In genomic region chr2:26075173-26075572, GRCh38 we compare ENCODE assay signal across 24 cellular contexts. TPM values are rescaled to one million over a fixed set of nuclear protein-coding genes. Genes with fewer than 3 reads are reported as not detected.
A peak's percentile ranks its signal among the peaks of the same experiment; 100 is the strongest.
DNase-seq lines count a peak whose midpoint lies in the region; ATAC-seq, FAIRE-seq and TF ChIP-seq lines count a peak whose summit lies in the region.
"Had no signal": no experiment of that assay in that cellular context is flagged by ENCODE, and none has a peak within 500 bp of the region (broad histone marks: within the 10 kb centered on the region; RNA-seq: fewer than 3 reads in every experiment).

No MANE protein-coding gene starts in this region.

- H3K4me3 Mint-ChIP-seq in astrocyte (ENCODE audit: unreplicated experiment) (peak overlapping the region; percentile 6), mesothelial cell of epicardium (no peak overlapping the region)
- H3K4me3 Mint-ChIP-seq in stimulated activated naive B cell treated with anti-CD40 and anti-IgM and Interleukin-4, amounts not matched to agents 10 μg/mL and 1 μg/mL and 100 μg/mL, for 72 hours = no peak overlapping the region
- H3K4me3 Mint-ChIP-seq: activated CD4-positive, alpha-beta T cell treated with anti-CD3 and anti-CD28 coated beads, Interleukin-2, amount 10 ng/mL, durations not matched to agents 7 days and 5 days; activated naive CD4-positive, alpha-beta T cell treated with anti-CD3 and anti-CD28 coated beads for 36 hours; CD14-positive monocyte; stimulated activated naive CD8-positive, alpha-beta T cell treated with anti-CD3 and anti-CD28 coated beads, Interleukin-15, amount 100 ng/mL, for 72 hours had no signal

- peaks cover under 1% of the 10 kb centered on the region for H3K9me3 ChIP-seq in HUES48 (ENCODE audit: control insufficient read depth, insufficient read depth, low read length)
- H3K9me3 ChIP-seq in astrocyte (ENCODE audit: insufficient read depth, low read depth, low read length) = no peaks in the 10 kb centered on the region
- H3K9me3 ChIP-seq in transverse colon = no peaks in the 10 kb centered on the region
- H3K9me3 ChIP-seq in GM23248 (ENCODE audit: low read depth) = no peaks in the 10 kb centered on the region
- H3K9me3 ChIP-seq: esophagus squamous epithelium, heart right ventricle had no signal

- H3K27ac Mint-ChIP-seq in astrocyte (ENCODE audit: unreplicated experiment) (no peak overlapping the region), mesothelial cell of epicardium (peak overlapping the region; percentile 82)
- no peak overlapping the region for H3K27ac Mint-ChIP-seq in stimulated activated naive B cell treated with anti-CD40 and anti-IgM and Interleukin-4, amounts not matched to agents 10 μg/mL and 1 μg/mL and 100 μg/mL, for 72 hours
- H3K27ac Mint-ChIP-seq: activated CD4-positive, alpha-beta T cell treated with anti-CD3 and anti-CD28 coated beads, Interleukin-2, amount 10 ng/mL, durations not matched to agents 7 days and 5 days; activated naive CD4-positive, alpha-beta T cell treated with anti-CD3 and anti-CD28 coated beads for 36 hours; stimulated activated naive CD8-positive, alpha-beta T cell treated with anti-CD3 and anti-CD28 coated beads, Interleukin-15, amount 100 ng/mL, for 72 hours had no signal

- H3K4me2 ChIP-seq in astrocyte (ENCODE audit: low read length) = no peak overlapping the region
- no peak overlapping the region for H3K4me2 ChIP-seq in GM23248 (ENCODE audit: unreplicated experiment)

- no peak for TF ChIP-seq EP300 in transverse colon (IDR thresholded peaks at IDR 0.05; ENCODE audit: low read depth)

- H3K27ac ChIP-seq in HUES48 (ENCODE audit: low read depth, low read length) (peak overlapping the region; percentile 42), astrocyte (ENCODE audit: low read depth, low read length) (no peak overlapping the region), transverse colon (peak overlapping the region; percentile 64 to 81 (median 70)), GM23248 (no peak overlapping the region)
- H3K27ac ChIP-seq: esophagus squamous epithelium, heart right ventricle had no signal

- no peak for FAIRE-seq in astrocyte (lab: Jason Lieb, UNC)

- H3K79me2 ChIP-seq in astrocyte (ENCODE audit: insufficient read depth, low read length) (peaks cover 97% of the 10 kb centered on the region), GM23248 (ENCODE audit: insufficient read depth) (peaks cover 100% of the 10 kb centered on the region)

- H3K4me3 ChIP-seq in HUES48 (ENCODE audit: low read depth, low read length) (no peak overlapping the region), astrocyte (ENCODE audit: insufficient read depth, low read depth, low read length) (no peak overlapping the region), transverse colon (peak overlapping the region in 1 of 4 donors; percentile 26), GM23248 (no peak overlapping the region)
- H3K4me3 ChIP-seq: esophagus squamous epithelium, heart right ventricle had no signal

- 38 to 50% methylated on average over 1 of the region's 1 CpG for WGBS in transverse colon (ENCODE audit: low coverage in 1 of 2), 2 donors
- 100% methylated on average over 1 of the region's 1 CpG for WGBS in GM23248 (ENCODE audit: low coverage in 1 of 2, low lambda C conversion rate in 2 of 2, missing lambda C conversion rate in 2 of 2), 2 experiments

- H3K27me3 ChIP-seq in HUES48 (ENCODE audit: control insufficient read depth, insufficient read depth, low read length) (no peaks in the 10 kb centered on the region), astrocyte (ENCODE audit: insufficient read depth, low read length) (no peaks in the 10 kb centered on the region), transverse colon (no peaks in the 10 kb centered on the region), GM23248 (replicated peaks; ENCODE audit: insufficient read depth) (no peaks in the 10 kb centered on the region)
- H3K27me3 ChIP-seq: esophagus squamous epithelium, heart right ventricle had no signal

- ATAC-seq in stimulated activated naive B cell treated with anti-CD40 and anti-IgM and Interleukin-4, amounts not matched to agents 10 μg/mL and 1 μg/mL and 100 μg/mL, for 72 hours (replicated peaks) = no peak
- ATAC-seq: heart right ventricle; SK-N-SH treated with all-trans-retinoic acid at 6 μM for 48 hours; stimulated activated naive CD8-positive, alpha-beta T cell treated with anti-CD3 and anti-CD28 coated beads, Interleukin-15, amount 100 ng/mL, for 72 hours had no signal

- peaks cover under 1% of the 10 kb centered on the region for H3K36me3 ChIP-seq in HUES48 (ENCODE audit: control insufficient read depth, insufficient read depth, low read length)
- no peaks in the 10 kb centered on the region for H3K36me3 ChIP-seq in astrocyte (ENCODE audit: insufficient read depth, low read length)
- H3K36me3 ChIP-seq in transverse colon = no peaks in the 10 kb centered on the region
- H3K36me3 ChIP-seq in GM23248 (ENCODE audit: low read depth) = 0 out of 2 replicates have a peak, but pooled peaks cover 3% of the 10 kb centered on the region
- H3K36me3 ChIP-seq: heart right ventricle had no signal

- peaks cover 3% of the 10 kb centered on the region for H3K9me3 Mint-ChIP-seq in astrocyte (ENCODE audit: unreplicated experiment)
- peaks cover 14% of the 10 kb centered on the region for H3K9me3 Mint-ChIP-seq in mesothelial cell of epicardium
- H3K9me3 Mint-ChIP-seq in stimulated activated naive B cell treated with anti-CD40 and anti-IgM and Interleukin-4, amounts not matched to agents 10 μg/mL and 1 μg/mL and 100 μg/mL, for 72 hours = peaks cover 0 to 7% of the 10 kb centered on the region in 2 donors

- H3K36me3 Mint-ChIP-seq in astrocyte (ENCODE audit: low read depth, unreplicated experiment) (peaks cover 2% of the 10 kb centered on the region), mesothelial cell of epicardium (peaks cover 15% of the 10 kb centered on the region)
- H3K36me3 Mint-ChIP-seq in stimulated activated naive B cell treated with anti-CD40 and anti-IgM and Interleukin-4, amounts not matched to agents 10 μg/mL and 1 μg/mL and 100 μg/mL, for 72 hours = peaks cover 26 to 31% of the 10 kb centered on the region in 2 donors

- H3K27me3 Mint-ChIP-seq in astrocyte (ENCODE audit: low read depth, unreplicated experiment) = no peaks in the 10 kb centered on the region
- no peaks in the 10 kb centered on the region for H3K27me3 Mint-ChIP-seq in mesothelial cell of epicardium (ENCODE audit: low read depth)
- H3K27me3 Mint-ChIP-seq in stimulated activated naive B cell treated with anti-CD40 and anti-IgM and Interleukin-4, amounts not matched to agents 10 μg/mL and 1 μg/mL and 100 μg/mL, for 72 hours = no peaks in the 10 kb centered on the region
- H3K27me3 Mint-ChIP-seq: activated CD4-positive, alpha-beta T cell treated with anti-CD3 and anti-CD28 coated beads, Interleukin-2, amount 10 ng/mL, durations not matched to agents 7 days and 5 days; stimulated activated naive CD8-positive, alpha-beta T cell treated with anti-CD3 and anti-CD28 coated beads, Interleukin-15, amount 100 ng/mL, for 72 hours had no signal

- H3K4me1 ChIP-seq in HUES48 (ENCODE audit: control insufficient read depth, insufficient read depth, low read length) (peaks cover 38% of the 10 kb centered on the region), astrocyte (ENCODE audit: insufficient read depth, low read length) (no peaks in the 10 kb centered on the region), transverse colon (peaks cover 23 to 69% (median 45%) of the 10 kb centered on the region in 4 donors), GM23248 (ENCODE audit: insufficient read depth) (peaks cover 12% of the 10 kb centered on the region; the same call in 1 of the 2 replicates)

- H3K9me2 ChIP-seq in GM23248 (ENCODE audit: insufficient read depth) = no peaks in the 10 kb centered on the region

- no peak for DNase-seq in astrocyte (ENCODE audit: low read depth)
- DNase-seq in mesothelial cell of epicardium (ENCODE audit: low spot score in 2 of 2, unreplicated experiment in 2 of 2) = no peak
- no peak for DNase-seq in transverse colon
- DNase-seq in GM23248 = no peak
- no peak for DNase-seq in dermis blood vessel endothelial cell
- no peak for DNase-seq in stimulated activated naive B cell treated with anti-CD40 and anti-IgM and Interleukin-4, amounts not matched to agents 10 μg/mL and 1 μg/mL and 100 μg/mL, for 72 hours
- DNase-seq: activated CD4-positive, alpha-beta T cell treated with anti-CD3 and anti-CD28 coated beads, Interleukin-2, amount 10 ng/mL, durations not matched to agents 7 days and 5 days; activated naive CD4-positive, alpha-beta T cell treated with anti-CD3 and anti-CD28 coated beads for 36 hours; amniotic stem cell; DMS79 treated with DMSO at 0.1 percent for 48 hours; esophagus squamous epithelium; foreskin melanocyte; GF-D8; GOT3; heart right ventricle; Kasumi-1; MV-4-11; NCI-H1436 treated with DMSO at 0.1 percent for 48 hours; occipital lobe; stimulated activated naive CD8-positive, alpha-beta T cell treated with anti-CD3 and anti-CD28 coated beads, Interleukin-15, amount 100 ng/mL, for 72 hours; T-helper 2 cell had no signal

- in situ Hi-C loops in transverse colon (cut with MboI; ENCODE audit: low pct_ligation_motif_present in 1 of 4, low pct_unique_long_range_greater_than_20kb in 1 of 4, low sequenced_read_pairs in 3 of 4) (no loop called here), GM23248 (cut with MboI) (no loop called here)

- H3K9ac ChIP-seq in HUES48 (ENCODE audit: low read depth, low read length) (no peak overlapping the region), astrocyte (ENCODE audit: low read length) (no peak overlapping the region), GM23248 (no peak overlapping the region)

- intact Hi-C loops in transverse colon (cut with DNase I; ENCODE audit: low total_unique reads) = no loop called here

- TF ChIP-seq POLR2A in transverse colon (IDR thresholded peaks at IDR 0.05) = no peak

- peaks cover 38% of the 10 kb centered on the region for H3K4me1 Mint-ChIP-seq in astrocyte (ENCODE audit: low read depth, unreplicated experiment)
- peaks cover 24% of the 10 kb centered on the region for H3K4me1 Mint-ChIP-seq in mesothelial cell of epicardium
- peaks cover 12 to 43% of the 10 kb centered on the region in 2 donors for H3K4me1 Mint-ChIP-seq in stimulated activated naive B cell treated with anti-CD40 and anti-IgM and Interleukin-4, amounts not matched to agents 10 μg/mL and 1 μg/mL and 100 μg/mL, for 72 hours

- no peak overlapping the region for H2AFZ ChIP-seq in astrocyte (ENCODE audit: low read depth, low read length)
- no peak overlapping the region for H2AFZ ChIP-seq in GM23248

- TF ChIP-seq CTCF in astrocyte (IDR thresholded peaks at IDR 0.05; ENCODE audit: insufficient read depth, low read depth, low read length) (no peak), mesothelial cell of epicardium (IDR thresholded peaks at IDR 0.05; ENCODE audit: unreplicated experiment) (no peak), transverse colon (IDR thresholded peaks at IDR 0.05) (no peak)

- H4K20me1 ChIP-seq in astrocyte (ENCODE audit: insufficient read depth, low read length) (peaks cover 88% of the 10 kb centered on the region), GM23248 (ENCODE audit: insufficient read depth) (peaks cover 24% of the 10 kb centered on the region; the same call in 1 of the 2 replicates)

- H3F3A ChIP-seq in GM23248 (ENCODE audit: insufficient read depth) = peaks cover 17% of the 10 kb centered on the region

RNA-seq across cellular contexts. Expression of gene RAB10, which starts 41.3 kb away (rescaled TPM):
- total RNA-seq in astrocyte = 174 and 192 TPM in 2 replicates
- total RNA-seq in mesothelial cell of epicardium = 86.5 to 90.6 TPM (median 90.2 TPM) in 3 replicates
- total RNA-seq in transverse colon = 100 to 1,000 TPM in 3 of 4 donors, 10 to 100 TPM in 1; 99.5 to 150 (median 144) TPM
- total RNA-seq in GM23248 (2014; rRNA removed; shearing (Covaris generic)) = 86.7 and 97.4 TPM in 2 replicates
- polyA plus RNA-seq in GM23248 (2016; fragmentation: Nextera tagmentation; extraction: Ambion mirVana) = 147 and 151 TPM in 2 replicates
- total RNA-seq in dermis blood vessel endothelial cell = 101 and 176 TPM in 2 replicates

Comparison
In these comparisons a context has a peak if more than half of its experiments do, and no peak if none do; other contexts are left out.
1. H3K27ac ChIP-seq: peak in HUES48 (single experiment) and transverse colon (4 of 4); none in astrocyte (single experiment) and GM23248 (single experiment).